Comparison of ENCODE assay signal across 1 cellular context in genomic region chr12:118052324-118053070, GRCh38.
TF ChIP-seq lines count a peak whose summit lies in the region.

No MANE protein-coding gene starts in this region.

TF ChIP-seq in HepG2, 621 proteins besides CTCF, POLR2A, EP300 and RAD21 (continued from another document and continues in another):
- no peak for TF ChIP-seq ZNF142 (CRISPR knock-in tag; IDR thresholded peaks at IDR 0.05)
- TF ChIP-seq BRCA1 (CRISPR knock-in tag; IDR thresholded peaks at IDR 0.05) = no peak
- TF ChIP-seq RARA (CRISPR knock-in tag; IDR thresholded peaks at IDR 0.05) = peak; percentile 99
- peak; percentile 44; the same call in 1 of the 2 replicates for TF ChIP-seq ZBTB3 (CRISPR knock-in tag; IDR thresholded peaks at IDR 0.05; ENCODE audit: borderline replicate concordance, low read depth)
- TF ChIP-seq, protein P1, sequence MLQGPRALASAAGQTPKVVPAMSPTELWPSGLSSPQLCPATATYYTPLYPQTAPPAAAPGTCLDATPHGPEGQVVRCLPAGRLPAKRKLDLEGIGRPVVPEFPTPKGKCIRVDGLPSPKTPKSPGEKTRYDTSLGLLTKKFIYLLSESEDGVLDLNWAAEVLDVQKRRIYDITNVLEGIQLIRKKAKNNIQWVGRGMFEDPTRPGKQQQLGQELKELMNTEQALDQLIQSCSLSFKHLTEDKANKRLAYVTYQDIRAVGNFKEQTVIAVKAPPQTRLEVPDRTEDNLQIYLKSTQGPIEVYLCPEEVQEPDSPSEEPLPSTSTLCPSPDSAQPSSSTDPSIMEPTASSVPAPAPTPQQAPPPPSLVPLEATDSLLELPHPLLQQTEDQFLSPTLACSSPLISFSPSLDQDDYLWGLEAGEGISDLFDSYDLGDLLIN (CRISPR knock-in tag; IDR thresholded peaks at IDR 0.05; ENCODE audit: borderline replicate concordance) = no peak
- peak; percentile 94; the same call in 1 of the 2 replicates for TF ChIP-seq HNF4G (IDR thresholded peaks at IDR 0.05; ENCODE audit: borderline replicate concordance, low read depth, low read length)
- TF ChIP-seq HNF4G (CRISPR knock-in tag; IDR thresholded peaks at IDR 0.05; ENCODE audit: borderline replicate concordance, low read depth) = peak; percentile 93; the same call in 1 of the 2 replicates
- TF ChIP-seq ATF7-NPFF (CRISPR knock-in tag; IDR thresholded peaks at IDR 0.05; ENCODE audit: low read depth) = no peak
- peak; percentile 95 for TF ChIP-seq HMG20A (CRISPR knock-in tag; IDR thresholded peaks at IDR 0.05; ENCODE audit: borderline replicate concordance)
- no peak for TF ChIP-seq NFATC3 (CRISPR knock-in tag; IDR thresholded peaks at IDR 0.05)
- TF ChIP-seq CBX5 (CRISPR knock-in tag; IDR thresholded peaks at IDR 0.05; ENCODE audit: borderline replicate concordance) = peak; percentile 95; the same call in 1 of the 2 replicates
- TF ChIP-seq ZSCAN9 (CRISPR knock-in tag; IDR thresholded peaks at IDR 0.05; ENCODE audit: borderline replicate concordance) = peak; percentile 93
- no peak for TF ChIP-seq IKZF1 (IDR thresholded peaks at IDR 0.05)
- TF ChIP-seq ZSCAN20 (CRISPR knock-in tag; IDR thresholded peaks at IDR 0.05; ENCODE audit: borderline replicate concordance) = no peak; the same call in 1 of the 2 replicates
- TF ChIP-seq, protein P2, sequence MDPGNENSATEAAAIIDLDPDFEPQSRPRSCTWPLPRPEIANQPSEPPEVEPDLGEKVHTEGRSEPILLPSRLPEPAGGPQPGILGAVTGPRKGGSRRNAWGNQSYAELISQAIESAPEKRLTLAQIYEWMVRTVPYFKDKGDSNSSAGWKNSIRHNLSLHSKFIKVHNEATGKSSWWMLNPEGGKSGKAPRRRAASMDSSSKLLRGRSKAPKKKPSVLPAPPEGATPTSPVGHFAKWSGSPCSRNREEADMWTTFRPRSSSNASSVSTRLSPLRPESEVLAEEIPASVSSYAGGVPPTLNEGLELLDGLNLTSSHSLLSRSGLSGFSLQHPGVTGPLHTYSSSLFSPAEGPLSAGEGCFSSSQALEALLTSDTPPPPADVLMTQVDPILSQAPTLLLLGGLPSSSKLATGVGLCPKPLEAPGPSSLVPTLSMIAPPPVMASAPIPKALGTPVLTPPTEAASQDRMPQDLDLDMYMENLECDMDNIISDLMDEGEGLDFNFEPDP (CRISPR knock-in tag; conservative IDR thresholded peaks at IDR 0.05) = no peak
- peak; percentile 95 for TF ChIP-seq ZNF331 (CRISPR knock-in tag; IDR thresholded peaks at IDR 0.05)
- TF ChIP-seq KLF11 (CRISPR knock-in tag; IDR thresholded peaks at IDR 0.05) = 0 out of 2 replicates have a peak, but pooled peaks have one; percentile 76
- no peak for TF ChIP-seq MTA3 (CRISPR knock-in tag; IDR thresholded peaks at IDR 0.05)
- TF ChIP-seq, protein P3, sequence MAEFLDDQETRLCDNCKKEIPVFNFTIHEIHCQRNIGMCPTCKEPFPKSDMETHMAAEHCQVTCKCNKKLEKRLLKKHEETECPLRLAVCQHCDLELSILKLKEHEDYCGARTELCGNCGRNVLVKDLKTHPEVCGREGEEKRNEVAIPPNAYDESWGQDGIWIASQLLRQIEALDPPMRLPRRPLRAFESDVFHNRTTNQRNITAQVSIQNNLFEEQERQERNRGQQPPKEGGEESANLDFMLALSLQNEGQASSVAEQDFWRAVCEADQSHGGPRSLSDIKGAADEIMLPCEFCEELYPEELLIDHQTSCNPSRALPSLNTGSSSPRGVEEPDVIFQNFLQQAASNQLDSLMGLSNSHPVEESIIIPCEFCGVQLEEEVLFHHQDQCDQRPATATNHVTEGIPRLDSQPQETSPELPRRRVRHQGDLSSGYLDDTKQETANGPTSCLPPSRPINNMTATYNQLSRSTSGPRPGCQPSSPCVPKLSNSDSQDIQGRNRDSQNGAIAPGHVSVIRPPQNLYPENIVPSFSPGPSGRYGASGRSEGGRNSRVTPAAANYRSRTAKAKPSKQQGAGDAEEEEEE (CRISPR knock-in tag; IDR thresholded peaks at IDR 0.05; ENCODE audit: borderline replicate concordance) = no peak
- TF ChIP-seq EEA1 (CRISPR knock-in tag; IDR thresholded peaks at IDR 0.05; ENCODE audit: borderline replicate concordance) = no peak
- 0 out of 2 replicates have a peak, but pooled peaks have one; percentile 48 for TF ChIP-seq GLI4 (CRISPR knock-in tag; IDR thresholded peaks at IDR 0.05; ENCODE audit: borderline replicate concordance)
- peak; percentile 53; the same call in 1 of the 2 replicates for TF ChIP-seq ZSCAN21 (CRISPR knock-in tag; IDR thresholded peaks at IDR 0.05; ENCODE audit: borderline replicate concordance)
- TF ChIP-seq, protein P4, sequence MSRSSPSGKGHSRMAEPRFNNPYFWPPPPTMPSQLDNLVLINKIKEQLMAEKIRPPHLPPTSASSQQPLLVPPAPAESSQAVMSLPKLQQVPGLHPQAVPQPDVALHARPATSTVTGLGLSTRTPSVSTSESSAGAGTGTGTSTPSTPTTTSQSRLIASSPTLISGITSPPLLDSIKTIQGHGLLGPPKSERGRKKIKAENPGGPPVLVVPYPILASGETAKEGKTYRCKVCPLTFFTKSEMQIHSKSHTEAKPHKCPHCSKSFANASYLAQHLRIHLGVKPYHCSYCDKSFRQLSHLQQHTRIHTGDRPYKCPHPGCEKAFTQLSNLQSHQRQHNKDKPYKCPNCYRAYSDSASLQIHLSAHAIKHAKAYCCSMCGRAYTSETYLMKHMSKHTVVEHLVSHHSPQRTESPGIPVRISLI (CRISPR knock-in tag; IDR thresholded peaks at IDR 0.05; ENCODE audit: borderline replicate concordance) = 0 out of 2 replicates have a peak, but pooled peaks have one; percentile 52
- TF ChIP-seq SSRP1 (CRISPR knock-in tag; IDR thresholded peaks at IDR 0.05) = peak; percentile 73; the same call in 1 of the 2 replicates
- TF ChIP-seq, protein P5, sequence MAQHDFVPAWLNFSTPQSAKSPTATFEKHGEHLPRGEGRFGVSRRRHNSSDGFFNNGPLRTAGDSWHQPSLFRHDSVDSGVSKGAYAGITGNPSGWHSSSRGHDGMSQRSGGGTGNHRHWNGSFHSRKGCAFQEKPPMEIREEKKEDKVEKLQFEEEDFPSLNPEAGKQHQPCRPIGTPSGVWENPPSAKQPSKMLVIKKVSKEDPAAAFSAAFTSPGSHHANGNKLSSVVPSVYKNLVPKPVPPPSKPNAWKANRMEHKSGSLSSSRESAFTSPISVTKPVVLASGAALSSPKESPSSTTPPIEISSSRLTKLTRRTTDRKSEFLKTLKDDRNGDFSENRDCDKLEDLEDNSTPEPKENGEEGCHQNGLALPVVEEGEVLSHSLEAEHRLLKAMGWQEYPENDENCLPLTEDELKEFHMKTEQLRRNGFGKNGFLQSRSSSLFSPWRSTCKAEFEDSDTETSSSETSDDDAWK (CRISPR knock-in tag; IDR thresholded peaks at IDR 0.05) = no peak
- TF ChIP-seq ZNF703 (CRISPR knock-in tag; IDR thresholded peaks at IDR 0.05; ENCODE audit: borderline replicate concordance) = no peak
- no peak for TF ChIP-seq ZNF207 (IDR thresholded peaks at IDR 0.05; ENCODE audit: borderline replicate concordance)
- TF ChIP-seq SAFB2 (CRISPR knock-in tag; IDR thresholded peaks at IDR 0.05; ENCODE audit: borderline replicate concordance, low read depth) = no peak
- no peak for TF ChIP-seq ATF1 (CRISPR knock-in tag; IDR thresholded peaks at IDR 0.05)
- no peak for TF ChIP-seq ZSCAN22 (CRISPR knock-in tag; IDR thresholded peaks at IDR 0.05)
- TF ChIP-seq DNMT3B (CRISPR knock-in tag; conservative IDR thresholded peaks at IDR 0.05) = peak; percentile 68; the same call in 1 of the 2 replicates
- TF ChIP-seq, protein P6, sequence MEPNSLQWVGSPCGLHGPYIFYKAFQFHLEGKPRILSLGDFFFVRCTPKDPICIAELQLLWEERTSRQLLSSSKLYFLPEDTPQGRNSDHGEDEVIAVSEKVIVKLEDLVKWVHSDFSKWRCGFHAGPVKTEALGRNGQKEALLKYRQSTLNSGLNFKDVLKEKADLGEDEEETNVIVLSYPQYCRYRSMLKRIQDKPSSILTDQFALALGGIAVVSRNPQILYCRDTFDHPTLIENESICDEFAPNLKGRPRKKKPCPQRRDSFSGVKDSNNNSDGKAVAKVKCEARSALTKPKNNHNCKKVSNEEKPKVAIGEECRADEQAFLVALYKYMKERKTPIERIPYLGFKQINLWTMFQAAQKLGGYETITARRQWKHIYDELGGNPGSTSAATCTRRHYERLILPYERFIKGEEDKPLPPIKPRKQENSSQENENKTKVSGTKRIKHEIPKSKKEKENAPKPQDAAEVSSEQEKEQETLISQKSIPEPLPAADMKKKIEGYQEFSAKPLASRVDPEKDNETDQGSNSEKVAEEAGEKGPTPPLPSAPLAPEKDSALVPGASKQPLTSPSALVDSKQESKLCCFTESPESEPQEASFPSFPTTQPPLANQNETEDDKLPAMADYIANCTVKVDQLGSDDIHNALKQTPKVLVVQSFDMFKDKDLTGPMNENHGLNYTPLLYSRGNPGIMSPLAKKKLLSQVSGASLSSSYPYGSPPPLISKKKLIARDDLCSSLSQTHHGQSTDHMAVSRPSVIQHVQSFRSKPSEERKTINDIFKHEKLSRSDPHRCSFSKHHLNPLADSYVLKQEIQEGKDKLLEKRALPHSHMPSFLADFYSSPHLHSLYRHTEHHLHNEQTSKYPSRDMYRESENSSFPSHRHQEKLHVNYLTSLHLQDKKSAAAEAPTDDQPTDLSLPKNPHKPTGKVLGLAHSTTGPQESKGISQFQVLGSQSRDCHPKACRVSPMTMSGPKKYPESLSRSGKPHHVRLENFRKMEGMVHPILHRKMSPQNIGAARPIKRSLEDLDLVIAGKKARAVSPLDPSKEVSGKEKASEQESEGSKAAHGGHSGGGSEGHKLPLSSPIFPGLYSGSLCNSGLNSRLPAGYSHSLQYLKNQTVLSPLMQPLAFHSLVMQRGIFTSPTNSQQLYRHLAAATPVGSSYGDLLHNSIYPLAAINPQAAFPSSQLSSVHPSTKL (CRISPR knock-in tag; IDR thresholded peaks at IDR 0.05) = peak; percentile 98
- TF ChIP-seq ZFP41 (CRISPR knock-in tag; IDR thresholded peaks at IDR 0.05; ENCODE audit: borderline replicate concordance) = no peak
- no peak for TF ChIP-seq ZNF841 (CRISPR knock-in tag; IDR thresholded peaks at IDR 0.05; ENCODE audit: borderline replicate concordance)
- TF ChIP-seq ATF4 (CRISPR knock-in tag; IDR thresholded peaks at IDR 0.05) = peak in 1 of 2 experiments; percentile 58; a peak in 1 of 4 replicates
- TF ChIP-seq ZBTB38 (CRISPR knock-in tag; IDR thresholded peaks at IDR 0.05) = peak; percentile 84
- peak; percentile 87 for TF ChIP-seq FOXP4 (CRISPR knock-in tag; IDR thresholded peaks at IDR 0.05)
- TF ChIP-seq, protein P7, sequence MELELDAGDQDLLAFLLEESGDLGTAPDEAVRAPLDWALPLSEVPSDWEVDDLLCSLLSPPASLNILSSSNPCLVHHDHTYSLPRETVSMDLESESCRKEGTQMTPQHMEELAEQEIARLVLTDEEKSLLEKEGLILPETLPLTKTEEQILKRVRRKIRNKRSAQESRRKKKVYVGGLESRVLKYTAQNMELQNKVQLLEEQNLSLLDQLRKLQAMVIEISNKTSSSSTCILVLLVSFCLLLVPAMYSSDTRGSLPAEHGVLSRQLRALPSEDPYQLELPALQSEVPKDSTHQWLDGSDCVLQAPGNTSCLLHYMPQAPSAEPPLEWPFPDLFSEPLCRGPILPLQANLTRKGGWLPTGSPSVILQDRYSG (CRISPR knock-in tag; IDR thresholded peaks at IDR 0.05) = no peak
- no peak for TF ChIP-seq SETDB1 (CRISPR knock-in tag; IDR thresholded peaks at IDR 0.05; ENCODE audit: borderline replicate concordance)
